1 cellular context compared by ENCODE assay signal in the genomic region with DNA sequence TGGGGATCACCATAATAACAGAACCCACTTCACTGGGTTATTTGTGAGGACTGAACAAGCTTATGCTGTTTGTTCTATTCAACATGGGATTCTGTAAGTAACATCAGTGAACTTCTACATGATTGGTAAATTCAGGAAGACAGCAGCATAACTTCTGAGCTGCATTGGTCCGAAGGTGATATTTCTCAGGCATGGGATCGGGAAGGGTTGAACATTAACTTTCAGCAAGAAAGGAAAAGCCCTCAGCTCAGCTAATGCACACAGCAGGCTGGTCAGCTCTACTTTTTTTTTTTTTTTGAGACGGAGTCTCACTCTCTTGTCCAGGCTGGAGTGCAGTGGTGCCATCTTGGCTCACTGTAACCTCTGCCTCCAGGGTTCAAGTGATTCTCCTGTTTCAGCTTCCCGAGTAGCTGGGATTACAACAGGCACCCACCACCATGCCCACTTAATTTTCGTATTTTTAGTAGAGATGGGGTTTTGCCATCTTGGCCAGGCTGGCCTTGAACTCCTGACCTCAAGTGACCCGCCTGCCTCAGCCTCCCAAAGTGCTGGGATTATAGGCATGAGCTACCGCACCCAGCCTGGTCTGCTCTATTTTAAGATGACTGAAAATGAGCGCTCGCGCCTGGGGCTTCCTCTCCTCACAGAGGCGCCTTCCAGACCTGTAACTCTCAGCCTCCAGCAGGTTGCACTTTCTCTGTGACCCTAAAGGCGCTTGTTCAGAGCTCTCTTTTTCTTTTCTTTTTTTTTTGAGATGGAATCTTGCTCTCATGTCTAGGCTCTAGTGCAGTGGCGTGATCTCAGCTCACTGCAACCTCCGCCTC.
TF ChIP-seq lines count a peak whose summit lies in the region.

No MANE protein-coding gene starts in this region.

TF ChIP-seq in liver, 16 proteins besides CTCF, POLR2A, EP300 and RAD21 (continued from another document):
- TF ChIP-seq FOXA2 (IDR thresholded peaks at IDR 0.05) (no peak), NR2F2 (IDR thresholded peaks at IDR 0.05) (no peak)
